Comparison of ENCODE assay signal across 1 cellular context in the genomic region with DNA sequence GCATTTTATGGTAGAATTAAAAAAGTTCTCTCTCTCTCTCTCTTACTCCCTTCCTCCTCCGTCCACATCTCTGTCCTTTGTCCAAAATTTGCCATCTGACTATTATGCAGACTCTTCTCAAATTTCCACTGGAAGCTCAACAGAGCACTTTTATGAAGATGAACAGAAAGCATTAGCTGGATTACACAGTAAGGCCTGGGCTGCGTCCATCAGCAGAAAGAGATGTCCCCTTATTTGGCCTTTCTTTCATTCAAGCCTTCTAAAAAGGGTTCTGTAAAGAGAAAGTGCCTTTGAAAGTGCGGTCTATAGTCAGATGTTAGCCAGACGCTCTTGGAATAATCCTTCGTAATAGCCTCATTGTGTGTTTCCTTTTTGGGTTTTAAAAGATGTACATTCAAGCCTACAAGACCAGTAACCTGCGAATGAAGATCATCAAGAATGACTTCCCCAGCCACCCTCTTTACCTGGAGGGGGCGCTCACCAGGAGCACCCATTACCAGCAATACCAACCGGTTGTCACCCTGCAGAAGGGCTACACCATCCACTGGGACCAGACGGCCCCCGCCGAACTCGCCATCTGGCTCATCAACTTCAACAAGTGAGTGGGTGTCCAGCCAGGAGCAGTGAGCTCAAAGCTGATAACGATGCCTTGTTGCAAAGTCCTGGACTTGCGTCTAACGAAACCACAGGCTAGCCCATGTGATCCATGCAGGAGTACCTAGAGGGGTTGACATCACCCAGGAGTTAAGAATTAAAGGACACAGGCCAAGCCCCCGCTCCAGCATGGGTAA.
TF ChIP-seq lines count a peak whose summit lies in the region.

No MANE protein-coding gene starts in this region.

TF ChIP-seq in H1, 55 proteins besides CTCF, POLR2A, EP300 and RAD21:
- TF ChIP-seq SRF (IDR thresholded peaks at IDR 0.05; ENCODE audit: low read depth, low read length) (no peak), CHD2 (IDR thresholded peaks at IDR 0.05; ENCODE audit: low read length) (no peak), TEAD4 (IDR thresholded peaks at IDR 0.05; ENCODE audit: low read depth, low read length) (no peak), BRCA1 (IDR thresholded peaks at IDR 0.05; ENCODE audit: low read depth, low read length) (no peak), SP1 (IDR thresholded peaks at IDR 0.05; ENCODE audit: low read depth, low read length) (no peak), POU5F1 (IDR thresholded peaks at IDR 0.05; ENCODE audit: low read depth, low read length) (no peak), CTBP2 (IDR thresholded peaks at IDR 0.05; ENCODE audit: borderline replicate concordance, insufficient read depth, insufficient read length, low read length) (no peak), GTF2F1 (IDR thresholded peaks at IDR 0.05; ENCODE audit: borderline replicate concordance, low read depth, low read length) (no peak), HDAC6 (IDR thresholded peaks at IDR 0.05; ENCODE audit: low read depth, low read length) (no peak)
- TF ChIP-seq, protein P1, sequence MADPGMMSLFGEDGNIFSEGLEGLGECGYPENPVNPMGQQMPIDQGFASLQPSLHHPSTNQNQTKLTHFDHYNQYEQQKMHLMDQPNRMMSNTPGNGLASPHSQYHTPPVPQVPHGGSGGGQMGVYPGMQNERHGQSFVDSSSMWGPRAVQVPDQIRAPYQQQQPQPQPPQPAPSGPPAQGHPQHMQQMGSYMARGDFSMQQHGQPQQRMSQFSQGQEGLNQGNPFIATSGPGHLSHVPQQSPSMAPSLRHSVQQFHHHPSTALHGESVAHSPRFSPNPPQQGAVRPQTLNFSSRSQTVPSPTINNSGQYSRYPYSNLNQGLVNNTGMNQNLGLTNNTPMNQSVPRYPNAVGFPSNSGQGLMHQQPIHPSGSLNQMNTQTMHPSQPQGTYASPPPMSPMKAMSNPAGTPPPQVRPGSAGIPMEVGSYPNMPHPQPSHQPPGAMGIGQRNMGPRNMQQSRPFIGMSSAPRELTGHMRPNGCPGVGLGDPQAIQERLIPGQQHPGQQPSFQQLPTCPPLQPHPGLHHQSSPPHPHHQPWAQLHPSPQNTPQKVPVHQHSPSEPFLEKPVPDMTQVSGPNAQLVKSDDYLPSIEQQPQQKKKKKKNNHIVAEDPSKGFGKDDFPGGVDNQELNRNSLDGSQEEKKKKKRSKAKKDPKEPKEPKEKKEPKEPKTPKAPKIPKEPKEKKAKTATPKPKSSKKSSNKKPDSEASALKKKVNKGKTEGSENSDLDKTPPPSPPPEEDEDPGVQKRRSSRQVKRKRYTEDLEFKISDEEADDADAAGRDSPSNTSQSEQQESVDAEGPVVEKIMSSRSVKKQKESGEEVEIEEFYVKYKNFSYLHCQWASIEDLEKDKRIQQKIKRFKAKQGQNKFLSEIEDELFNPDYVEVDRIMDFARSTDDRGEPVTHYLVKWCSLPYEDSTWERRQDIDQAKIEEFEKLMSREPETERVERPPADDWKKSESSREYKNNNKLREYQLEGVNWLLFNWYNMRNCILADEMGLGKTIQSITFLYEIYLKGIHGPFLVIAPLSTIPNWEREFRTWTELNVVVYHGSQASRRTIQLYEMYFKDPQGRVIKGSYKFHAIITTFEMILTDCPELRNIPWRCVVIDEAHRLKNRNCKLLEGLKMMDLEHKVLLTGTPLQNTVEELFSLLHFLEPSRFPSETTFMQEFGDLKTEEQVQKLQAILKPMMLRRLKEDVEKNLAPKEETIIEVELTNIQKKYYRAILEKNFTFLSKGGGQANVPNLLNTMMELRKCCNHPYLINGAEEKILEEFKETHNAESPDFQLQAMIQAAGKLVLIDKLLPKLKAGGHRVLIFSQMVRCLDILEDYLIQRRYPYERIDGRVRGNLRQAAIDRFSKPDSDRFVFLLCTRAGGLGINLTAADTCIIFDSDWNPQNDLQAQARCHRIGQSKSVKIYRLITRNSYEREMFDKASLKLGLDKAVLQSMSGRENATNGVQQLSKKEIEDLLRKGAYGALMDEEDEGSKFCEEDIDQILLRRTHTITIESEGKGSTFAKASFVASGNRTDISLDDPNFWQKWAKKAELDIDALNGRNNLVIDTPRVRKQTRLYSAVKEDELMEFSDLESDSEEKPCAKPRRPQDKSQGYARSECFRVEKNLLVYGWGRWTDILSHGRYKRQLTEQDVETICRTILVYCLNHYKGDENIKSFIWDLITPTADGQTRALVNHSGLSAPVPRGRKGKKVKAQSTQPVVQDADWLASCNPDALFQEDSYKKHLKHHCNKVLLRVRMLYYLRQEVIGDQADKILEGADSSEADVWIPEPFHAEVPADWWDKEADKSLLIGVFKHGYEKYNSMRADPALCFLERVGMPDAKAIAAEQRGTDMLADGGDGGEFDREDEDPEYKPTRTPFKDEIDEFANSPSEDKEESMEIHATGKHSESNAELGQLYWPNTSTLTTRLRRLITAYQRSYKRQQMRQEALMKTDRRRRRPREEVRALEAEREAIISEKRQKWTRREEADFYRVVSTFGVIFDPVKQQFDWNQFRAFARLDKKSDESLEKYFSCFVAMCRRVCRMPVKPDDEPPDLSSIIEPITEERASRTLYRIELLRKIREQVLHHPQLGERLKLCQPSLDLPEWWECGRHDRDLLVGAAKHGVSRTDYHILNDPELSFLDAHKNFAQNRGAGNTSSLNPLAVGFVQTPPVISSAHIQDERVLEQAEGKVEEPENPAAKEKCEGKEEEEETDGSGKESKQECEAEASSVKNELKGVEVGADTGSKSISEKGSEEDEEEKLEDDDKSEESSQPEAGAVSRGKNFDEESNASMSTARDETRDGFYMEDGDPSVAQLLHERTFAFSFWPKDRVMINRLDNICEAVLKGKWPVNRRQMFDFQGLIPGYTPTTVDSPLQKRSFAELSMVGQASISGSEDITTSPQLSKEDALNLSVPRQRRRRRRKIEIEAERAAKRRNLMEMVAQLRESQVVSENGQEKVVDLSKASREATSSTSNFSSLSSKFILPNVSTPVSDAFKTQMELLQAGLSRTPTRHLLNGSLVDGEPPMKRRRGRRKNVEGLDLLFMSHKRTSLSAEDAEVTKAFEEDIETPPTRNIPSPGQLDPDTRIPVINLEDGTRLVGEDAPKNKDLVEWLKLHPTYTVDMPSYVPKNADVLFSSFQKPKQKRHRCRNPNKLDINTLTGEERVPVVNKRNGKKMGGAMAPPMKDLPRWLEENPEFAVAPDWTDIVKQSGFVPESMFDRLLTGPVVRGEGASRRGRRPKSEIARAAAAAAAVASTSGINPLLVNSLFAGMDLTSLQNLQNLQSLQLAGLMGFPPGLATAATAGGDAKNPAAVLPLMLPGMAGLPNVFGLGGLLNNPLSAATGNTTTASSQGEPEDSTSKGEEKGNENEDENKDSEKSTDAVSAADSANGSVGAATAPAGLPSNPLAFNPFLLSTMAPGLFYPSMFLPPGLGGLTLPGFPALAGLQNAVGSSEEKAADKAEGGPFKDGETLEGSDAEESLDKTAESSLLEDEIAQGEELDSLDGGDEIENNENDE (IDR thresholded peaks at IDR 0.05; ENCODE audit: insufficient replicate concordance, low read length): no peak
